Comparison of ENCODE assay signal across 1 cellular context in genomic region chr5:17996002-17996401, GRCh38.
TF ChIP-seq lines count a peak whose summit lies in the region.

No MANE protein-coding gene starts in this region.

TF ChIP-seq in A549, 52 proteins besides CTCF, POLR2A, EP300 and RAD21 (continued from another document):
- TF ChIP-seq ATOH8 (CRISPR knock-in tag; IDR thresholded peaks at IDR 0.05; ENCODE audit: low read depth) (no peak), ZC3H11A (IDR thresholded peaks at IDR 0.05) (no peak), GATA3 (IDR thresholded peaks at IDR 0.05; ENCODE audit: borderline replicate concordance) (peak; percentile 35; the same call in 1 of the 2 replicates), NR3C1 (IDR thresholded peaks at IDR 0.05) (no peak), CEBPB (IDR thresholded peaks at IDR 0.05) (peak in 1 of 2 experiments; percentile 68; a peak in 1 of 4 replicates), FOSB (CRISPR knock-in tag; IDR thresholded peaks at IDR 0.05) (no peak), CBX8 (IDR thresholded peaks at IDR 0.05) (no peak), FOSL2 (IDR thresholded peaks at IDR 0.05) (no peak), FOSL2 (CRISPR knock-in tag; IDR thresholded peaks at IDR 0.05) (peak; percentile 66), RNF2 (IDR thresholded peaks at IDR 0.05; ENCODE audit: borderline replicate concordance, low read depth) (no peak), HDAC2 (IDR thresholded peaks at IDR 0.05) (no peak), HOXB13 (CRISPR knock-in tag; IDR thresholded peaks at IDR 0.05; ENCODE audit: low read depth) (no peak), RCOR1 (IDR thresholded peaks at IDR 0.05; ENCODE audit: low read depth, low read length) (no peak), MYC (IDR thresholded peaks at IDR 0.05; ENCODE audit: borderline replicate concordance, low read length) (no peak), MAFK (IDR thresholded peaks at IDR 0.05; ENCODE audit: partially characterized antibody) (peak; percentile 93), JUNB (IDR thresholded peaks at IDR 0.05) (peak; percentile 23; the same call in 1 of the 2 replicates), HEYL (CRISPR knock-in tag; IDR thresholded peaks at IDR 0.05) (no peak), CBX2 (IDR thresholded peaks at IDR 0.05; ENCODE audit: borderline replicate concordance, low read depth) (no peak), MAZ (IDR thresholded peaks at IDR 0.05; ENCODE audit: borderline replicate concordance, low read depth, low read length) (no peak), NFE2L2 (conservative IDR thresholded peaks at IDR 0.05; ENCODE audit: low read length) (peak; percentile 73), ZFP36 (IDR thresholded peaks at IDR 0.05; ENCODE audit: borderline replicate concordance, partially characterized antibody) (no peak), ZSCAN20 (CRISPR knock-in tag; IDR thresholded peaks at IDR 0.05) (no peak)
- TF ChIP-seq, protein P1, sequence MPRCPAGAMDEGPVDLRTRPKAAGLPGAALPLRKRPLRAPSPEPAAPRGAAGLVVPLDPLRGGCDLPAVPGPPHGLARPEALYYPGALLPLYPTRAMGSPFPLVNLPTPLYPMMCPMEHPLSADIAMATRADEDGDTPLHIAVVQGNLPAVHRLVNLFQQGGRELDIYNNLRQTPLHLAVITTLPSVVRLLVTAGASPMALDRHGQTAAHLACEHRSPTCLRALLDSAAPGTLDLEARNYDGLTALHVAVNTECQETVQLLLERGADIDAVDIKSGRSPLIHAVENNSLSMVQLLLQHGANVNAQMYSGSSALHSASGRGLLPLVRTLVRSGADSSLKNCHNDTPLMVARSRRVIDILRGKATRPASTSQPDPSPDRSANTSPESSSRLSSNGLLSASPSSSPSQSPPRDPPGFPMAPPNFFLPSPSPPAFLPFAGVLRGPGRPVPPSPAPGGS (IDR thresholded peaks at IDR 0.05), result no peak
- TF ChIP-seq, protein P2, sequence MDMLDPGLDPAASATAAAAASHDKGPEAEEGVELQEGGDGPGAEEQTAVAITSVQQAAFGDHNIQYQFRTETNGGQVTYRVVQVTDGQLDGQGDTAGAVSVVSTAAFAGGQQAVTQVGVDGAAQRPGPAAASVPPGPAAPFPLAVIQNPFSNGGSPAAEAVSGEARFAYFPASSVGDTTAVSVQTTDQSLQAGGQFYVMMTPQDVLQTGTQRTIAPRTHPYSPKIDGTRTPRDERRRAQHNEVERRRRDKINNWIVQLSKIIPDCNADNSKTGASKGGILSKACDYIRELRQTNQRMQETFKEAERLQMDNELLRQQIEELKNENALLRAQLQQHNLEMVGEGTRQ (IDR thresholded peaks at IDR 0.05), result no peak
TF ChIP-seq in A549: peak in this region for 6.
